In the genomic region with DNA sequence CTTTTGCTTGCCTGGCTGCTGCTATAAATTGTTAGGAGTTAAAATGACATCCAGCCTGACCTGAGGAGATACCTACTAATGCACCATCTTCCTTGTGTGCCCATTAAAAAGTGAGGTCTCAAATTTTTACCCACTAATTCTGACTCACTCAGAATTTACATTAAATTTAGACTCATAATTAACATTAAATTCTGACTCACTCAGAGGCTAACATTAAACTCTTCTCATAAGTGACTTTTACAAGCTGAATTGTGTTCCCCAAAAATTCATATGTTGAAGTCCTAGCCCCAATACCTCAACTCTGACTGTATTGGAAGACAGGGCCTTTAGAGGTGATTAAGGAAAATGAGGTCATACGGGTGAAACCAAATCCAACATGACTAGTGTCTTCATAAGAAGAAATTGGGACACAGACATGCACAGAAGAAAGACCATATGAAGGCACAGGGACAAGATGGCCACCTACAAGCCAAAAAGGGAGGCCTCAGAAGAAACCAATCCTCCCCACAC, we compare ENCODE assay signal across 16 cellular contexts. TPM values are rescaled to one million over a fixed set of nuclear protein-coding genes. Genes with fewer than 3 reads are reported as not detected.
DNase-seq lines count a peak whose midpoint lies in the region; ATAC-seq lines count a peak whose summit lies in the region.
"Had no signal": no experiment of that assay in that cellular context is flagged by ENCODE, and none has a peak within 500 bp of the region (broad histone marks: within the 10 kb centered on the region; RNA-seq: fewer than 3 reads in every experiment).

No MANE protein-coding gene starts in this region.

- H3K4me1 Mint-ChIP-seq in activated CD8-positive, alpha-beta memory T cell treated with anti-CD3 and anti-CD28 coated beads, Interleukin-2, amount 10 ng/mL, durations not matched to agents 7 days and 5 days = peaks cover 29% of the 10 kb centered on the region
- H3K4me1 Mint-ChIP-seq in activated T-helper 17 cell treated with anti-CD3 and anti-CD28 coated beads, Interleukin-2, amount 50 U/mL, for 72 hours = peaks cover 24% of the 10 kb centered on the region
- peaks cover 29% of the 10 kb centered on the region for H3K4me1 Mint-ChIP-seq in stimulated activated effector memory CD8-positive, alpha-beta T cell treated with anti-CD3 and anti-CD28 coated beads, Interleukin-12 subunit alpha, Interleukin-12 subunit beta, amount 100 ng/mL, for 72 hours

- H3K4me3 Mint-ChIP-seq in activated CD8-positive, alpha-beta memory T cell treated with anti-CD3 and anti-CD28 coated beads, Interleukin-2, amount 10 ng/mL, durations not matched to agents 7 days and 5 days = no peak overlapping the region
- peak overlapping the region; percentile 42 for H3K4me3 Mint-ChIP-seq in activated T-helper 17 cell treated with anti-CD3 and anti-CD28 coated beads, Interleukin-2, amount 50 U/mL, for 72 hours
- H3K4me3 Mint-ChIP-seq in stimulated activated effector memory CD8-positive, alpha-beta T cell treated with anti-CD3 and anti-CD28 coated beads, Interleukin-12 subunit alpha, Interleukin-12 subunit beta, amount 100 ng/mL, for 72 hours = no peak overlapping the region
- H3K4me3 Mint-ChIP-seq: type B pancreatic cell had no signal

- H3K27me3 Mint-ChIP-seq in activated CD8-positive, alpha-beta memory T cell treated with anti-CD3 and anti-CD28 coated beads, Interleukin-2, amount 10 ng/mL, durations not matched to agents 7 days and 5 days = no peaks in the 10 kb centered on the region
- no peaks in the 10 kb centered on the region for H3K27me3 Mint-ChIP-seq in activated T-helper 17 cell treated with anti-CD3 and anti-CD28 coated beads, Interleukin-2, amount 50 U/mL, for 72 hours
- H3K27me3 Mint-ChIP-seq: type B pancreatic cell had no signal

- peak overlapping the region; percentile 66 for H3K27ac Mint-ChIP-seq in activated CD8-positive, alpha-beta memory T cell treated with anti-CD3 and anti-CD28 coated beads, Interleukin-2, amount 10 ng/mL, durations not matched to agents 7 days and 5 days
- H3K27ac Mint-ChIP-seq in activated T-helper 17 cell treated with anti-CD3 and anti-CD28 coated beads, Interleukin-2, amount 50 U/mL, for 72 hours = peak overlapping the region; percentile 58
- H3K27ac Mint-ChIP-seq in stimulated activated effector memory CD8-positive, alpha-beta T cell treated with anti-CD3 and anti-CD28 coated beads, Interleukin-12 subunit alpha, Interleukin-12 subunit beta, amount 100 ng/mL, for 72 hours = peak overlapping the region; percentile 17
- H3K27ac Mint-ChIP-seq: type B pancreatic cell had no signal

- ATAC-seq in activated CD8-positive, alpha-beta memory T cell treated with anti-CD3 and anti-CD28 coated beads, Interleukin-2, amount 10 ng/mL, durations not matched to agents 7 days and 5 days = peak; percentile 13
- ATAC-seq in activated T-helper 17 cell treated with anti-CD3 and anti-CD28 coated beads, Interleukin-2, amount 50 U/mL, for 72 hours (replicated peaks) = peak; percentile 87
- ATAC-seq in stimulated activated effector memory CD8-positive, alpha-beta T cell treated with anti-CD3 and anti-CD28 coated beads, Interleukin-12 subunit alpha, Interleukin-12 subunit beta, amount 100 ng/mL, for 72 hours = peak; percentile 69
- no peak for ATAC-seq in GM18498 (IDR thresholded peaks at IDR 0.05; ENCODE audit: unreplicated experiment)
- ATAC-seq: left ventricle myocardium superior had no signal

- CTCF ChIA-PET in activated CD8-positive, alpha-beta memory T cell treated with anti-CD3 and anti-CD28 coated beads, Interleukin-2, amount 10 ng/mL, durations not matched to agents 7 days and 5 days (lab: Charles Lee) = interaction anchor here (0.9 to 2.6 kb wide), 4 partner anchors 11 to 258 kb away, joined by 3 to 18 read pairs (median 4); a partner anchor contains a TSS

- H3K9me3 Mint-ChIP-seq in activated CD8-positive, alpha-beta memory T cell treated with anti-CD3 and anti-CD28 coated beads, Interleukin-2, amount 10 ng/mL, durations not matched to agents 7 days and 5 days (ENCODE audit: low read depth) = no peaks in the 10 kb centered on the region
- no peaks in the 10 kb centered on the region for H3K9me3 Mint-ChIP-seq in activated T-helper 17 cell treated with anti-CD3 and anti-CD28 coated beads, Interleukin-2, amount 50 U/mL, for 72 hours
- H3K9me3 Mint-ChIP-seq in stimulated activated effector memory CD8-positive, alpha-beta T cell treated with anti-CD3 and anti-CD28 coated beads, Interleukin-12 subunit alpha, Interleukin-12 subunit beta, amount 100 ng/mL, for 72 hours = no peaks in the 10 kb centered on the region
- H3K9me3 Mint-ChIP-seq: type B pancreatic cell had no signal

- H3K36me3 Mint-ChIP-seq in activated CD8-positive, alpha-beta memory T cell treated with anti-CD3 and anti-CD28 coated beads, Interleukin-2, amount 10 ng/mL, durations not matched to agents 7 days and 5 days = peaks cover 58% of the 10 kb centered on the region
- peaks cover 86% of the 10 kb centered on the region for H3K36me3 Mint-ChIP-seq in activated T-helper 17 cell treated with anti-CD3 and anti-CD28 coated beads, Interleukin-2, amount 50 U/mL, for 72 hours (ENCODE audit: low read depth)
- peaks cover 75% of the 10 kb centered on the region for H3K36me3 Mint-ChIP-seq in stimulated activated effector memory CD8-positive, alpha-beta T cell treated with anti-CD3 and anti-CD28 coated beads, Interleukin-12 subunit alpha, Interleukin-12 subunit beta, amount 100 ng/mL, for 72 hours

- no peak for DNase-seq in activated CD8-positive, alpha-beta memory T cell treated with anti-CD3 and anti-CD28 coated beads, Interleukin-2, amount 10 ng/mL, durations not matched to agents 7 days and 5 days
- no peak for DNase-seq in activated CD8-positive, alpha-beta memory T cell treated with anti-CD3 and anti-CD28 coated beads, Interleukin-2, amount 50 U/mL, for 4 hours
- DNase-seq in HCEC 1CT = peak; percentile 2
- DNase-seq in stimulated activated effector memory CD8-positive, alpha-beta T cell treated with anti-CD3 and anti-CD28 coated beads, Interleukin-12 subunit alpha, Interleukin-12 subunit beta, amount 100 ng/mL, for 72 hours (ENCODE audit: low spot score in 2 of 2) = no peak
- no peak for DNase-seq in HuH-7.5 (ENCODE audit: low spot score)
- DNase-seq in SW480 (ENCODE audit: low spot score) = no peak
- DNase-seq: ACHN, COR-L47, foreskin melanocyte, Kasumi-1, left ventricle myocardium superior, NCI-H1694 treated with DMSO at 0.1 percent for 48 hours, NCI-H524 had no signal

RNA-seq across cellular contexts. Expression of a gene that starts 11.8 kb away (rescaled TPM):
- total RNA-seq in activated CD8-positive, alpha-beta memory T cell treated with anti-CD3 and anti-CD28 coated beads, Interleukin-2, amount 10 ng/mL, durations not matched to agents 7 days and 5 days = 10 to 100 TPM; 20.3 to 20.8 TPM
- total RNA-seq in activated T-helper 17 cell treated with anti-CD3 and anti-CD28 coated beads, Interleukin-2, amount 50 U/mL, for 72 hours = 10 to 100 TPM; 21.6 to 30.0 TPM

RNA-seq across cellular contexts. Expression of a gene that starts 38.4 kb away (rescaled TPM):
- 10 to 100 TPM; 14.4 to 14.6 TPM for total RNA-seq in activated CD8-positive, alpha-beta memory T cell treated with anti-CD3 and anti-CD28 coated beads, Interleukin-2, amount 10 ng/mL, durations not matched to agents 7 days and 5 days
- 10 to 100 TPM; 17.8 to 27.5 TPM for total RNA-seq in activated T-helper 17 cell treated with anti-CD3 and anti-CD28 coated beads, Interleukin-2, amount 50 U/mL, for 72 hours
